In the genomic region with DNA sequence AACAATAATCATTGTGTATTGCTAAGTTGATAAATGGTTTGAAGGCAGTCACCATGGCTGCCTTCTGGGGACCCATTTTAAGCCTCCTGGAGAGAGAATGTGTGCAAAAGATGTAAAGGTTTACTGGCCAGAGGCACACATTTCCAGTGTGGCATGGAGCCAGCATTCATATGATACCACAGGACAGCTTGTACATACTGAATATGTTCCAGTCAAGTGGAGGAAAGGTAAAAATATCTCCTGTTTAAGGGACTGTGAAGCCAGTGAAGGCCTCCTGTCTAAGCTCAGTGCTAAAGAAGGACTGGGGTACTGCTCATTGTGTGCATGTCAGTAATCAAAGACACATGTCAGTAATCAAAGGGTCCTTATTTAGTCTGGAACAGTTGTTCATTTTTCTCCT, we compare ENCODE assay signal across 12 cellular contexts.
DNase-seq lines count a peak whose midpoint lies in the region; ATAC-seq lines count a peak whose summit lies in the region.
"Had no signal": no experiment of that assay in that cellular context is flagged by ENCODE, and none has a peak within 500 bp of the region (broad histone marks: within the 10 kb centered on the region; RNA-seq: fewer than 3 reads in every experiment).

No MANE protein-coding gene starts in this region.

- no peak for ATAC-seq in HG03565 (IDR thresholded peaks at IDR 0.05; ENCODE audit: unreplicated experiment)
- ATAC-seq: natural killer cell treated with Interleukin-12 subunit alpha and Interleukin-12 subunit beta and Interleukin-15 and Interleukin-18, amount 100 ng/mL, for 72 hours had no signal

- no peaks in the 10 kb centered on the region for H3K9me3 ChIP-seq in MG63

- H3K27me3 ChIP-seq in MG63: no peaks in the 10 kb centered on the region

- H3K4me3 ChIP-seq in MG63: no peak overlapping the region

- DNase-seq in DMS 273 treated with DMSO at 0.1 percent for 48 hours (lab: John Stamatoyannopoulos, UW) (peak; percentile 33), M059J (ENCODE audit: low read depth) (peak; percentile 6), fibroblast of gingiva (ENCODE audit: low read depth) (peak; percentile 41), left kidney (ENCODE audit: low read depth, low spot score) (peak; percentile 4), MG63 (no peak)
- no peak for DNase-seq in stimulated activated CD4-positive, alpha-beta T cell treated with anti-CD3 and anti-CD28 coated beads, Interleukin-15, amount 100 ng/mL, for 24 hours
- DNase-seq: activated CD4-positive, alpha-beta T cell treated with anti-CD3 and anti-CD28 coated beads for 1 hour; activated CD8-positive, alpha-beta memory T cell treated with anti-CD3 and anti-CD28 coated beads, Interleukin-2, amount 50 U/mL, for 48 hours; NCI-H1436 treated with DMSO at 0.1 percent for 48 hours; RPMI8226 had no signal

- no peaks in the 10 kb centered on the region for H3K36me3 ChIP-seq in MG63

Comparison
In these comparisons a context has a peak if more than half of its experiments do, and no peak if none do; other contexts are left out.
1. DNase-seq: peak in DMS 273 treated with DMSO at 0.1 percent for 48 hours (single experiment), M059J (single experiment), fibroblast of gingiva (single experiment) and left kidney (single experiment); none in MG63 (single experiment) and stimulated activated CD4-positive, alpha-beta T cell treated with anti-CD3 and anti-CD28 coated beads, Interleukin-15, amount 100 ng/mL, for 24 hours (single experiment).